ENCODE assay signal across 24 cellular contexts in the genomic region with DNA sequence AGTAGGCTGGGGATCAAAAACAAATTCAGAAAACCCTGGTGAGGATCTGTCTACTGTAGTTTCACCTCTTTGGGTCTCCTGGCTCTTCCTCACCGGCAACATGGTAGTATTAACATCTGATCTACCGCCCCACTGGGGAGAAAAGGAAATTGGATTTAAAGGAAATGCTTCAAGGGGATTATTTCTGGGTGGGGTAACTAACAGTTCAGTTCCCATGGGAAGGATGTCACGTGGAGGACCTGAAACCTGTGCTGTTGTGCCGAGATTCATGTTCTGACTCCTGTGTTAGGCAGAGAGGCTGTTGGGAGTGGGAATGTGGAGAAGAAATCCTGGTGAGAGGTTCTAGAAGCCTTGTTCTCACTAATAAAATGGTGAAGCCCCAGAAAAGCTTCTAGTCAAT.
"Had no signal": no experiment of that assay in that cellular context is flagged by ENCODE, and none has a peak within 500 bp of the region (broad histone marks: within the 10 kb centered on the region; RNA-seq: fewer than 3 reads in every experiment).

No MANE protein-coding gene starts in this region.

- H3K27ac ChIP-seq: ascending aorta, brain microvascular endothelial cell, gastroesophageal sphincter, stomach, thyroid gland, upper lobe of left lung had no signal

- H3K27me3 ChIP-seq: ascending aorta, brain microvascular endothelial cell, gastroesophageal sphincter, stomach, thyroid gland, upper lobe of left lung had no signal

- H3K36me3 Mint-ChIP-seq: activated CD4-positive, alpha-beta memory T cell treated with anti-CD3 and anti-CD28 coated beads for 36 hours; activated naive CD8-positive, alpha-beta T cell treated with anti-CD3 and anti-CD28 coated beads, Interleukin-2, amount 10 ng/mL, durations not matched to agents 7 days and 5 days; natural killer cell; stimulated activated naive B cell treated with anti-CD40 and anti-IgM and Interleukin-4, amounts not matched to agents 10 μg/mL and 1 μg/mL and 100 μg/mL, for 72 hours had no signal

- H3K4me1 ChIP-seq: ascending aorta, gastroesophageal sphincter, stomach, thyroid gland, upper lobe of left lung had no signal

- H3K4me1 Mint-ChIP-seq: activated CD4-positive, alpha-beta T cell treated with anti-CD3 and anti-CD28 coated beads, Interleukin-2, amount 10 ng/mL, durations not matched to agents 24 days and 14 days; activated naive CD4-positive, alpha-beta T cell treated with anti-CD3 and anti-CD28 coated beads, Interleukin-2, amount 10 ng/mL, durations not matched to agents 7 days and 5 days; activated naive CD8-positive, alpha-beta T cell treated with anti-CD3 and anti-CD28 coated beads, Interleukin-2, amount 10 ng/mL, durations not matched to agents 7 days and 5 days; natural killer cell; stimulated activated naive B cell treated with anti-CD40 and anti-IgM and Interleukin-4, amounts not matched to agents 10 μg/mL and 1 μg/mL and 100 μg/mL, for 72 hours had no signal

- H3K27me3 Mint-ChIP-seq: activated CD4-positive, alpha-beta memory T cell treated with anti-CD3 and anti-CD28 coated beads for 36 hours; activated CD4-positive, alpha-beta T cell treated with anti-CD3 and anti-CD28 coated beads, Interleukin-2, amount 10 ng/mL, durations not matched to agents 24 days and 14 days; activated naive CD4-positive, alpha-beta T cell treated with anti-CD3 and anti-CD28 coated beads, Interleukin-2, amount 10 ng/mL, durations not matched to agents 7 days and 5 days; effector memory CD8-positive, alpha-beta T cell had no signal

- H3K27ac Mint-ChIP-seq: activated CD4-positive, alpha-beta memory T cell treated with anti-CD3 and anti-CD28 coated beads for 36 hours; activated CD4-positive, alpha-beta T cell treated with anti-CD3 and anti-CD28 coated beads, Interleukin-2, amount 10 ng/mL, durations not matched to agents 24 days and 14 days; activated naive CD4-positive, alpha-beta T cell treated with anti-CD3 and anti-CD28 coated beads, Interleukin-2, amount 10 ng/mL, durations not matched to agents 7 days and 5 days; activated naive CD8-positive, alpha-beta T cell treated with anti-CD3 and anti-CD28 coated beads, Interleukin-2, amount 10 ng/mL, durations not matched to agents 7 days and 5 days; activated T-cell treated with anti-CD3 and anti-CD28 coated beads, Interleukin-2, amount 50 U/mL, for 24 hours; effector memory CD8-positive, alpha-beta T cell; natural killer cell; stimulated activated naive B cell treated with anti-CD40 and anti-IgM and Interleukin-4, amounts not matched to agents 10 μg/mL and 1 μg/mL and 100 μg/mL, for 72 hours had no signal

- H3K9me3 ChIP-seq: ascending aorta, gastroesophageal sphincter, stomach, thyroid gland, upper lobe of left lung had no signal

- H3K9me3 Mint-ChIP-seq: activated CD4-positive, alpha-beta memory T cell treated with anti-CD3 and anti-CD28 coated beads for 36 hours; activated CD4-positive, alpha-beta T cell treated with anti-CD3 and anti-CD28 coated beads, Interleukin-2, amount 10 ng/mL, durations not matched to agents 24 days and 14 days; activated naive CD4-positive, alpha-beta T cell treated with anti-CD3 and anti-CD28 coated beads, Interleukin-2, amount 10 ng/mL, durations not matched to agents 7 days and 5 days; activated naive CD8-positive, alpha-beta T cell treated with anti-CD3 and anti-CD28 coated beads, Interleukin-2, amount 10 ng/mL, durations not matched to agents 7 days and 5 days; activated T-cell treated with anti-CD3 and anti-CD28 coated beads, Interleukin-2, amount 50 U/mL, for 24 hours; effector memory CD8-positive, alpha-beta T cell; natural killer cell; stimulated activated naive B cell treated with anti-CD40 and anti-IgM and Interleukin-4, amounts not matched to agents 10 μg/mL and 1 μg/mL and 100 μg/mL, for 72 hours had no signal

- FAIRE-seq: keratinocyte had no signal

- DNase-seq: activated CD4-positive, alpha-beta memory T cell treated with anti-CD3 and anti-CD28 coated beads for 36 hours; activated CD4-positive, alpha-beta T cell treated with anti-CD3 and anti-CD28 coated beads, Interleukin-2, amount 10 ng/mL, durations not matched to agents 24 days and 14 days; activated CD4-positive, CD25-positive, alpha-beta regulatory T cell treated with anti-CD3 and anti-CD28 coated beads, Interleukin-2, amount 50 U/mL, for 72 hours; activated CD8-positive, alpha-beta memory T cell treated with anti-CD3 and anti-CD28 coated beads, Interleukin-2, amount 50 U/mL, for 48 hours; activated gamma-delta T cell; activated naive CD4-positive, alpha-beta T cell treated with anti-CD3 and anti-CD28 coated beads, Interleukin-2, amount 10 ng/mL, durations not matched to agents 7 days and 5 days; activated naive CD8-positive, alpha-beta T cell treated with anti-CD3 and anti-CD28 coated beads, Interleukin-2, amount 10 ng/mL, durations not matched to agents 7 days and 5 days; activated T-cell treated with anti-CD3 and anti-CD28 coated beads, Interleukin-2, amount 50 U/mL, for 24 hours; brain microvascular endothelial cell; cortex of kidney; effector memory CD8-positive, alpha-beta T cell; hippocampal formation; left cardiac atrium; natural killer cell; right cardiac atrium; stimulated activated CD4-positive, alpha-beta T cell treated with anti-CD3 and anti-CD28 coated beads, Interleukin-15, amount 100 ng/mL, for 24 hours; stimulated activated CD4-positive, alpha-beta T cell treated with anti-CD3 and anti-CD28 coated beads, Interleukin-2, amount 100 ng/mL, for 24 hours; stimulated activated naive B cell treated with anti-CD40 and anti-IgM and Interleukin-4, amounts not matched to agents 10 μg/mL and 1 μg/mL and 100 μg/mL, for 72 hours; stomach; thyroid gland; upper lobe of left lung had no signal

- H3K4me3 ChIP-seq: ascending aorta, gastroesophageal sphincter, stomach, thyroid gland, upper lobe of left lung had no signal

- H3K36me3 ChIP-seq: ascending aorta, brain microvascular endothelial cell, gastroesophageal sphincter, stomach, thyroid gland, upper lobe of left lung had no signal

- H3K4me3 Mint-ChIP-seq: activated CD4-positive, alpha-beta memory T cell treated with anti-CD3 and anti-CD28 coated beads for 36 hours; activated CD4-positive, alpha-beta T cell treated with anti-CD3 and anti-CD28 coated beads, Interleukin-2, amount 10 ng/mL, durations not matched to agents 24 days and 14 days; activated naive CD4-positive, alpha-beta T cell treated with anti-CD3 and anti-CD28 coated beads, Interleukin-2, amount 10 ng/mL, durations not matched to agents 7 days and 5 days; activated naive CD8-positive, alpha-beta T cell treated with anti-CD3 and anti-CD28 coated beads, Interleukin-2, amount 10 ng/mL, durations not matched to agents 7 days and 5 days; activated T-cell treated with anti-CD3 and anti-CD28 coated beads, Interleukin-2, amount 50 U/mL, for 24 hours; effector memory CD8-positive, alpha-beta T cell; natural killer cell; stimulated activated naive B cell treated with anti-CD40 and anti-IgM and Interleukin-4, amounts not matched to agents 10 μg/mL and 1 μg/mL and 100 μg/mL, for 72 hours had no signal

- ATAC-seq: effector memory CD8-positive, alpha-beta T cell; gastroesophageal sphincter; left cardiac atrium; natural killer cell; right cardiac atrium; stimulated activated naive B cell treated with anti-CD40 and anti-IgM and Interleukin-4, amounts not matched to agents 10 μg/mL and 1 μg/mL and 100 μg/mL, for 72 hours had no signal
